Comparison of ENCODE assay signal across 17 cellular contexts in genomic region chr1:40985875-40986274, GRCh38. TPM values are rescaled to one million over a fixed set of nuclear protein-coding genes. Genes with fewer than 3 reads are reported as not detected.
DNase-seq lines count a peak whose midpoint lies in the region; ATAC-seq, FAIRE-seq and TF ChIP-seq lines count a peak whose summit lies in the region.
"Had no signal": no experiment of that assay in that cellular context is flagged by ENCODE, and none has a peak within 500 bp of the region (broad histone marks: within the 10 kb centered on the region; RNA-seq: fewer than 3 reads in every experiment).

No MANE protein-coding gene starts in this region.

- intact Hi-C loops in activated CD4-positive, alpha-beta memory T cell treated with anti-CD3 and anti-CD28 coated beads for 36 hours (cut with micrococcal nuclease) = loop anchor here (10.0 kb wide), 1 partner anchor 379 kb away; the partner anchor contains the start of gene FOXO6
- intact Hi-C loops in kidney (cut with DNase I) (no loop called here), testis (cut with DNase I; ENCODE audit: low total_unique reads) (no loop called here)

- WGBS in testis, 2 donors = 83 to 86% methylated on average over 3 of the region's 3 CpGs
- 94% methylated on average over 3 of the region's 3 CpGs for WGBS in GM23248 (ENCODE audit: low coverage in 1 of 2, low lambda C conversion rate in 2 of 2, missing lambda C conversion rate in 2 of 2), 2 experiments

- H3K4me3 ChIP-seq in kidney (ENCODE audit: low read length in 2 of 2) (no peak overlapping the region), testis (no peak overlapping the region), GM23248 (no peak overlapping the region)
- H3K4me3 ChIP-seq: esophagus muscularis mucosa, SJSA1, tibial nerve had no signal

- H3K4me1 Mint-ChIP-seq in activated CD4-positive, alpha-beta memory T cell treated with anti-CD3 and anti-CD28 coated beads for 36 hours (ENCODE audit: low read depth) = peaks cover 55% of the 10 kb centered on the region
- peaks cover 41% of the 10 kb centered on the region for H3K4me1 Mint-ChIP-seq in activated CD4-positive, alpha-beta memory T cell treated with anti-CD3 and anti-CD28 coated beads, Interleukin-2, amount 10 ng/mL, durations not matched to agents 7 days and 5 days
- H3K4me1 Mint-ChIP-seq in activated T-helper 17 cell treated with anti-CD3 and anti-CD28 coated beads, Interleukin-2, amount 50 U/mL, for 72 hours = peaks cover 36% of the 10 kb centered on the region
- peaks cover 26% of the 10 kb centered on the region for H3K4me1 Mint-ChIP-seq in progenitor cell of endocrine pancreas (ENCODE audit: low read depth)

- FAIRE-seq in kidney (lab: Jason Lieb, UNC) = no peak
- FAIRE-seq: HTR-8/SVneo, islet of Langerhans had no signal

- ATAC-seq in activated T-helper 17 cell treated with anti-CD3 and anti-CD28 coated beads, Interleukin-2, amount 50 U/mL, for 72 hours (replicated peaks) = peak; percentile 75
- no peak for ATAC-seq in GM18517 (IDR thresholded peaks at IDR 0.05; ENCODE audit: unreplicated experiment)
- ATAC-seq: sciatic nerve had no signal

- peaks cover 9 to 15% of the 10 kb centered on the region in 2 donors for H3K36me3 ChIP-seq in kidney (ENCODE audit: control insufficient read depth in 1 of 2, insufficient read depth in 2 of 2, low read length in 2 of 2)
- no peaks in the 10 kb centered on the region for H3K36me3 ChIP-seq in testis (ENCODE audit: low read depth, missing control alignments)
- peaks cover 47% of the 10 kb centered on the region for H3K36me3 ChIP-seq in GM23248 (ENCODE audit: low read depth)

- peak; percentile 29 for DNase-seq in activated CD4-positive, alpha-beta memory T cell treated with anti-CD3 and anti-CD28 coated beads for 36 hours
- DNase-seq in activated CD4-positive, alpha-beta memory T cell treated with anti-CD3 and anti-CD28 coated beads, Interleukin-2, amount 10 ng/mL, durations not matched to agents 7 days and 5 days = no peak
- no peak for DNase-seq in kidney
- DNase-seq in testis = no peak
- DNase-seq in GM23248 = no peak
- DNase-seq in progenitor cell of endocrine pancreas (ENCODE audit: low spot score, unreplicated experiment) = no peak
- DNase-seq: activated effector memory CD4-positive, alpha-beta T cell treated with Interleukin-2 at 50 U/mL for 16 hours; CD4-positive, alpha-beta T cell had no signal

- no peak overlapping the region for H3K4me2 ChIP-seq in GM23248 (ENCODE audit: unreplicated experiment)

- H2AFZ ChIP-seq in GM23248 = no peak overlapping the region

- TF ChIP-seq POLR2A in testis (IDR thresholded peaks at IDR 0.05) = no peak

- POLR2A ChIA-PET in activated CD4-positive, alpha-beta memory T cell treated with anti-CD3 and anti-CD28 coated beads for 36 hours (lab: Charles Lee) = interaction anchor here (0.9 kb wide), 1 partner anchor 18 kb away, joined by 4 read pairs; no protein-coding TSS in a partner anchor
- POLR2A ChIA-PET in activated CD4-positive, alpha-beta memory T cell treated with anti-CD3 and anti-CD28 coated beads, Interleukin-2, amount 10 ng/mL, durations not matched to agents 7 days and 5 days (lab: Charles Lee) = interaction anchor here (2.4 kb wide), 1 partner anchor 17 kb away, joined by 10 read pairs; no protein-coding TSS in a partner anchor

- in situ Hi-C loops in GM23248 (cut with MboI) = no loop called here

- no peaks in the 10 kb centered on the region for H3K27me3 Mint-ChIP-seq in activated CD4-positive, alpha-beta memory T cell treated with anti-CD3 and anti-CD28 coated beads for 36 hours
- H3K27me3 Mint-ChIP-seq in activated CD4-positive, alpha-beta memory T cell treated with anti-CD3 and anti-CD28 coated beads, Interleukin-2, amount 10 ng/mL, durations not matched to agents 7 days and 5 days = no peaks in the 10 kb centered on the region
- H3K27me3 Mint-ChIP-seq in activated T-helper 17 cell treated with anti-CD3 and anti-CD28 coated beads, Interleukin-2, amount 50 U/mL, for 72 hours = no peaks in the 10 kb centered on the region
- no peaks in the 10 kb centered on the region for H3K27me3 Mint-ChIP-seq in progenitor cell of endocrine pancreas
- H3K27me3 Mint-ChIP-seq: CD4-positive, alpha-beta T cell had no signal

- H3K9me3 ChIP-seq in kidney (ENCODE audit: control insufficient read depth in 1 of 2, low read length in 2 of 2) (no peaks in the 10 kb centered on the region), testis (no peaks in the 10 kb centered on the region), GM23248 (ENCODE audit: low read depth) (no peaks in the 10 kb centered on the region)
- H3K9me3 ChIP-seq: esophagus muscularis mucosa, SJSA1, tibial nerve had no signal

- H3K27me3 ChIP-seq in testis (no peaks in the 10 kb centered on the region), GM23248 (replicated peaks; ENCODE audit: insufficient read depth) (no peaks in the 10 kb centered on the region)
- H3K27me3 ChIP-seq: esophagus muscularis mucosa, SJSA1, tibial nerve had no signal

- H3K36me3 Mint-ChIP-seq in activated CD4-positive, alpha-beta memory T cell treated with anti-CD3 and anti-CD28 coated beads for 36 hours = peaks cover 86% of the 10 kb centered on the region
- H3K36me3 Mint-ChIP-seq in activated CD4-positive, alpha-beta memory T cell treated with anti-CD3 and anti-CD28 coated beads, Interleukin-2, amount 10 ng/mL, durations not matched to agents 7 days and 5 days (ENCODE audit: low read depth) = peaks cover 87% of the 10 kb centered on the region
- peaks cover 99% of the 10 kb centered on the region for H3K36me3 Mint-ChIP-seq in activated T-helper 17 cell treated with anti-CD3 and anti-CD28 coated beads, Interleukin-2, amount 50 U/mL, for 72 hours (ENCODE audit: low read depth)
- peaks cover 23% of the 10 kb centered on the region for H3K36me3 Mint-ChIP-seq in progenitor cell of endocrine pancreas (ENCODE audit: insufficient read depth)

- H3F3A ChIP-seq in GM23248 (ENCODE audit: insufficient read depth) = peaks cover 35% of the 10 kb centered on the region

- H3K9ac ChIP-seq in kidney (ENCODE audit: low read length in 2 of 2) = no peak overlapping the region
- H3K9ac ChIP-seq in GM23248 = no peak overlapping the region

- CTCF ChIA-PET in activated CD4-positive, alpha-beta memory T cell treated with anti-CD3 and anti-CD28 coated beads for 36 hours (lab: Charles Lee) = interaction anchor here (0.6 to 4.5 kb wide), 3 partner anchors 18 to 90 kb away, joined by 3 to 25 read pairs (median 4); no protein-coding TSS in a partner anchor
- CTCF ChIA-PET in activated CD4-positive, alpha-beta memory T cell treated with anti-CD3 and anti-CD28 coated beads, Interleukin-2, amount 10 ng/mL, durations not matched to agents 7 days and 5 days (lab: Charles Lee) = interaction anchor here (2.4 kb wide), 1 partner anchor 18 kb away, joined by 7 read pairs; no protein-coding TSS in a partner anchor

- H3K79me2 ChIP-seq in GM23248 (ENCODE audit: insufficient read depth) = peaks cover 53% of the 10 kb centered on the region

- no peak overlapping the region for H3K4me3 Mint-ChIP-seq in activated CD4-positive, alpha-beta memory T cell treated with anti-CD3 and anti-CD28 coated beads for 36 hours
- H3K4me3 Mint-ChIP-seq in activated CD4-positive, alpha-beta memory T cell treated with anti-CD3 and anti-CD28 coated beads, Interleukin-2, amount 10 ng/mL, durations not matched to agents 7 days and 5 days = no peak overlapping the region
- H3K4me3 Mint-ChIP-seq in activated T-helper 17 cell treated with anti-CD3 and anti-CD28 coated beads, Interleukin-2, amount 50 U/mL, for 72 hours = peak overlapping the region; percentile 84
- no peak overlapping the region for H3K4me3 Mint-ChIP-seq in progenitor cell of endocrine pancreas (ENCODE audit: low read depth)
- H3K4me3 Mint-ChIP-seq: CD4-positive, alpha-beta T cell had no signal

- H3K27ac ChIP-seq in kidney (ENCODE audit: low read depth in 2 of 2, low read length in 2 of 2) = peak overlapping the region; percentile 37 to 56
- peak overlapping the region; percentile 29 to 86 for H3K27ac ChIP-seq in testis
- no peak overlapping the region for H3K27ac ChIP-seq in GM23248
- H3K27ac ChIP-seq: SJSA1 had no signal

- TF ChIP-seq CTCF in kidney (IDR thresholded peaks at IDR 0.05; ENCODE audit: borderline replicate concordance, extremely low read depth, insufficient read depth) = no peak
- no peak for TF ChIP-seq CTCF in testis (IDR thresholded peaks at IDR 0.05)
- no peak for TF ChIP-seq CTCF in progenitor cell of endocrine pancreas (IDR thresholded peaks at IDR 0.05; ENCODE audit: unreplicated experiment)

- no peak overlapping the region for H3K27ac Mint-ChIP-seq in activated CD4-positive, alpha-beta memory T cell treated with anti-CD3 and anti-CD28 coated beads for 36 hours
- no peak overlapping the region for H3K27ac Mint-ChIP-seq in activated CD4-positive, alpha-beta memory T cell treated with anti-CD3 and anti-CD28 coated beads, Interleukin-2, amount 10 ng/mL, durations not matched to agents 7 days and 5 days
- peak overlapping the region; percentile 89 for H3K27ac Mint-ChIP-seq in activated T-helper 17 cell treated with anti-CD3 and anti-CD28 coated beads, Interleukin-2, amount 50 U/mL, for 72 hours
- no peak overlapping the region for H3K27ac Mint-ChIP-seq in progenitor cell of endocrine pancreas
- H3K27ac Mint-ChIP-seq: CD4-positive, alpha-beta T cell had no signal

- peaks cover 23 to 32% of the 10 kb centered on the region in 2 donors for H3K4me1 ChIP-seq in kidney (ENCODE audit: control insufficient read depth in 1 of 2, insufficient read depth in 1 of 2, low read depth in 1 of 2, low read length in 2 of 2)
- H3K4me1 ChIP-seq in testis = peaks cover 57% of the 10 kb centered on the region
- peaks cover 39% of the 10 kb centered on the region for H3K4me1 ChIP-seq in GM23248 (ENCODE audit: insufficient read depth)

- no peaks in the 10 kb centered on the region for H3K9me3 Mint-ChIP-seq in activated CD4-positive, alpha-beta memory T cell treated with anti-CD3 and anti-CD28 coated beads for 36 hours
- no peaks in the 10 kb centered on the region for H3K9me3 Mint-ChIP-seq in activated CD4-positive, alpha-beta memory T cell treated with anti-CD3 and anti-CD28 coated beads, Interleukin-2, amount 10 ng/mL, durations not matched to agents 7 days and 5 days
- no peaks in the 10 kb centered on the region for H3K9me3 Mint-ChIP-seq in activated T-helper 17 cell treated with anti-CD3 and anti-CD28 coated beads, Interleukin-2, amount 50 U/mL, for 72 hours
- H3K9me3 Mint-ChIP-seq in progenitor cell of endocrine pancreas (ENCODE audit: low read depth) = no peaks in the 10 kb centered on the region
- H3K9me3 Mint-ChIP-seq: CD4-positive, alpha-beta T cell had no signal

- no peaks in the 10 kb centered on the region for H3K9me2 ChIP-seq in GM23248 (ENCODE audit: insufficient read depth)

- no peaks in the 10 kb centered on the region for H4K20me1 ChIP-seq in GM23248 (ENCODE audit: insufficient read depth)

RNA-seq across cellular contexts. Expression of gene CTPS1, which starts 6.4 kb away (rescaled TPM):
- 10 to 100 TPM; 78.0 to 78.5 TPM for total RNA-seq in activated CD4-positive, alpha-beta memory T cell treated with anti-CD3 and anti-CD28 coated beads for 36 hours
- total RNA-seq in activated CD4-positive, alpha-beta memory T cell treated with anti-CD3 and anti-CD28 coated beads, Interleukin-2, amount 10 ng/mL, durations not matched to agents 7 days and 5 days = 10 to 100 TPM; 41.7 to 42.2 TPM
- 100 to 1,000 TPM in 1 of 2 donors, 10 to 100 TPM in 1; 46.3 to 102 TPM for total RNA-seq in activated T-helper 17 cell treated with anti-CD3 and anti-CD28 coated beads, Interleukin-2, amount 50 U/mL, for 72 hours
- total RNA-seq in kidney (23.8 TPM), testis (10 to 100 TPM; 55.9 to 66.1 TPM), progenitor cell of endocrine pancreas (37.6 and 38.5 TPM in 2 replicates)
- polyA plus RNA-seq in kidney (ENCODE audit: insufficient read depth, low read depth, low replicate concordance) (8.8 TPM), testis (ENCODE audit: insufficient read depth, low read depth, low replicate concordance) (41.2 TPM), GM23248 (2016; fragmentation: Nextera tagmentation; extraction: Ambion mirVana) (29.0 and 30.3 TPM in 2 replicates)
- total RNA-seq in GM23248 (2014; rRNA removed; shearing (Covaris generic)) = 19.8 and 20.9 TPM in 2 replicates

RNA-seq across cellular contexts. Expression of gene SLFNL1, which starts 35.6 kb away (rescaled TPM):
- total RNA-seq in activated CD4-positive, alpha-beta memory T cell treated with anti-CD3 and anti-CD28 coated beads for 36 hours = under 1 TPM in 1 of 2 experiments, not detected in 1; 0.07 TPM
- total RNA-seq in activated CD4-positive, alpha-beta memory T cell treated with anti-CD3 and anti-CD28 coated beads, Interleukin-2, amount 10 ng/mL, durations not matched to agents 7 days and 5 days = under 1 TPM; 0.18 to 0.33 TPM
- total RNA-seq in activated T-helper 17 cell treated with anti-CD3 and anti-CD28 coated beads, Interleukin-2, amount 50 U/mL, for 72 hours = under 1 TPM; 0.13 to 0.32 TPM
- total RNA-seq in kidney (0.50 TPM), testis (10 to 100 TPM; 23.4 to 96.8 TPM), progenitor cell of endocrine pancreas (0.95 and 1.0 TPM in 2 replicates)
- polyA plus RNA-seq in kidney (ENCODE audit: insufficient read depth, low read depth, low replicate concordance) (0.32 TPM), testis (ENCODE audit: insufficient read depth, low read depth, low replicate concordance) (85.4 TPM), GM23248 (2016; fragmentation: Nextera tagmentation; extraction: Ambion mirVana) (0.21 TPM in 1 of 2 replicates, not detected in the other)
- total RNA-seq in GM23248 (2014; rRNA removed; shearing (Covaris generic)) = 0.11 TPM in 1 of 2 replicates, not detected in the other
- total RNA-seq: Daoy had no signal

Comparison
In these comparisons a context has a peak if more than half of its experiments do, and no peak if none do; other contexts are left out.
1. RNA of gene SLFNL1, which starts 35.6 kb away (total RNA-seq): 23.4 to 96.8 TPM in testis; 0.95 to 1.0 TPM in progenitor cell of endocrine pancreas, 0.50 TPM in kidney (single experiment), 0.18 to 0.33 TPM in activated CD4-positive, alpha-beta memory T cell treated with anti-CD3 and anti-CD28 coated beads, Interleukin-2, amount 10 ng/mL, durations not matched to agents 7 days and 5 days, 0.13 to 0.32 TPM in activated T-helper 17 cell treated with anti-CD3 and anti-CD28 coated beads, Interleukin-2, amount 50 U/mL, for 72 hours, 0.11 TPM in GM23248 and 0.07 TPM in activated CD4-positive, alpha-beta memory T cell treated with anti-CD3 and anti-CD28 coated beads for 36 hours; every median in the first group is over 10 times any median in the second.